17 cellular contexts compared by ENCODE assay signal in the genomic region with DNA sequence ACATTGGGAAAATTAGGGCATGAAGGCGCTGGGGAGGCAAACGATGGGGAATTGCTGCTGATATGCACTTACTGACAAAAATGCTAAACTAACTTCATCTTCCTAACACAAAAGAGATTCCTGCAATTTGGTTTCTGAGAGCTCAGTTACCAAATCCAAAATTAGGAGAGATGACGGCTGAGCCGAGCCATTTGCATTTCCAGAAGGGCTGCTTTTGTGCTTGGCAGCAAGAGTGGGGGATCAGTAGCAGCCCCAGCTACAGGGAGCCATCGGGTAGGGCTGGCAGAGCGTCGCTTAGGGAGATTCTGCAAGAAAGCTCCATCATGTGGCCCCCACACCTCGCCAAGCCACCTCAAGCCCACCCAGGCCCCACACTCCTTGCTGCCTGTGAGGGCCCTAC. TPM values are rescaled to one million over a fixed set of nuclear protein-coding genes. Genes with fewer than 3 reads are reported as not detected.
DNase-seq lines count a peak whose midpoint lies in the region; ATAC-seq and TF ChIP-seq lines count a peak whose summit lies in the region.
"Had no signal": no experiment of that assay in that cellular context is flagged by ENCODE, and none has a peak within 500 bp of the region (broad histone marks: within the 10 kb centered on the region; RNA-seq: fewer than 3 reads in every experiment).

No MANE protein-coding gene starts in this region.

- no peaks in the 10 kb centered on the region for H3K4me1 ChIP-seq in effector memory CD4-positive, alpha-beta T cell (ENCODE audit: control insufficient read depth, insufficient read depth, low read length, poor library complexity, severe bottlenecking)
- peaks cover 19 to 26% of the 10 kb centered on the region in 2 donors for H3K4me1 ChIP-seq in gastrocnemius medialis
- H3K4me1 ChIP-seq: A549 had no signal

- no peak overlapping the region for H3K4me3 ChIP-seq in effector memory CD4-positive, alpha-beta T cell (ENCODE audit: insufficient read depth, low read depth, low read length, poor library complexity, severe bottlenecking)
- no peak overlapping the region for H3K4me3 ChIP-seq in gastrocnemius medialis
- H3K4me3 ChIP-seq: A549, BLaER1 had no signal

- no peak for TF ChIP-seq POLR2A in gastrocnemius medialis (IDR thresholded peaks at IDR 0.05)

- H3K36me3 ChIP-seq in effector memory CD4-positive, alpha-beta T cell (ENCODE audit: control insufficient read depth, insufficient read depth, low read length) = no peaks in the 10 kb centered on the region
- no peaks in the 10 kb centered on the region for H3K36me3 ChIP-seq in gastrocnemius medialis

- H3K27me3 ChIP-seq in effector memory CD4-positive, alpha-beta T cell (replicated peaks; ENCODE audit: control insufficient read depth, insufficient read depth, low read length, poor library complexity, severe bottlenecking) = no peaks in the 10 kb centered on the region
- no peaks in the 10 kb centered on the region for H3K27me3 ChIP-seq in gastrocnemius medialis
- H3K27me3 ChIP-seq: BLaER1 had no signal

- peaks cover 6% of the 10 kb centered on the region for H3K36me3 Mint-ChIP-seq in activated naive CD4-positive, alpha-beta T cell treated with anti-CD3 and anti-CD28 coated beads, Interleukin-2, amount 10 ng/mL, durations not matched to agents 7 days and 5 days
- no peaks in the 10 kb centered on the region for H3K36me3 Mint-ChIP-seq in brain
- H3K36me3 Mint-ChIP-seq: CD8-positive, alpha-beta T cell had no signal

- ATAC-seq in gastrocnemius medialis = no peak
- ATAC-seq: A549 had no signal

- no peak for DNase-seq in activated naive CD4-positive, alpha-beta T cell treated with anti-CD3 and anti-CD28 coated beads, Interleukin-2, amount 10 ng/mL, durations not matched to agents 7 days and 5 days
- no peak for DNase-seq in activated naive CD4-positive, alpha-beta T cell treated with Interleukin-2 at 50 U/mL for 16 hours
- DNase-seq in inferior parietal cortex (ENCODE audit: extremely low spot score) (peak; percentile 26), superior temporal gyrus (ENCODE audit: extremely low spot score) (peak; percentile 33), NOMO-1 treated with dmso at 0.1 percent for 144 hours (lab: John Stamatoyannopoulos, UW; ENCODE audit: unreplicated experiment) (no peak), gastrocnemius medialis (no peak)
- DNase-seq in effector memory CD4-positive, alpha-beta T cell = no peak
- DNase-seq: AML-193, Calu3, DMS79 treated with DMSO at 0.1 percent for 48 hours, GF-D8, H9 had no signal

- no peaks in the 10 kb centered on the region for H3K9me3 ChIP-seq in effector memory CD4-positive, alpha-beta T cell (ENCODE audit: control insufficient read depth, low read length)
- no peaks in the 10 kb centered on the region for H3K9me3 ChIP-seq in gastrocnemius medialis
- H3K9me3 ChIP-seq: A549, BLaER1 had no signal

- H3K27ac Mint-ChIP-seq in activated naive CD4-positive, alpha-beta T cell treated with anti-CD3 and anti-CD28 coated beads, Interleukin-2, amount 10 ng/mL, durations not matched to agents 7 days and 5 days = peak overlapping the region; percentile 49
- peak overlapping the region in 3 of 5 experiments; percentile 88 to 96 (median 93) for H3K27ac Mint-ChIP-seq in brain
- H3K27ac Mint-ChIP-seq: CD8-positive, alpha-beta T cell; H9 had no signal

- CTCF ChIA-PET in activated naive CD4-positive, alpha-beta T cell treated with anti-CD3 and anti-CD28 coated beads, Interleukin-2, amount 10 ng/mL, durations not matched to agents 7 days and 5 days (lab: Charles Lee) = interaction anchor here (1.2 kb wide), 1 partner anchor 51 kb away, joined by 3 read pairs; no protein-coding TSS in a partner anchor

- in situ Hi-C loops in gastrocnemius medialis (cut with MboI; ENCODE audit: low sequenced_read_pairs in 4 of 4) = no loop called here

- no peaks in the 10 kb centered on the region for H3K27me3 Mint-ChIP-seq in activated naive CD4-positive, alpha-beta T cell treated with anti-CD3 and anti-CD28 coated beads, Interleukin-2, amount 10 ng/mL, durations not matched to agents 7 days and 5 days
- H3K27me3 Mint-ChIP-seq in brain = no peaks in the 10 kb centered on the region

- TF ChIP-seq CTCF in brain (conservative IDR thresholded peaks at IDR 0.05) (no peak), gastrocnemius medialis (IDR thresholded peaks at IDR 0.05 in 4 of 5, conservative IDR thresholded peaks at IDR 0.05 in 1 of 5) (no peak)

- H3K27ac ChIP-seq in effector memory CD4-positive, alpha-beta T cell (ENCODE audit: insufficient read depth, low read length, poor library complexity, severe bottlenecking) = no peak overlapping the region
- H3K27ac ChIP-seq in gastrocnemius medialis = no peak overlapping the region
- H3K27ac ChIP-seq: 22Rv1, A549 had no signal

- H3K4me3 Mint-ChIP-seq in activated naive CD4-positive, alpha-beta T cell treated with anti-CD3 and anti-CD28 coated beads, Interleukin-2, amount 10 ng/mL, durations not matched to agents 7 days and 5 days = no peak overlapping the region
- H3K4me3 Mint-ChIP-seq in brain = peak overlapping the region in 1 of 5 experiments; percentile 8
- H3K4me3 Mint-ChIP-seq: CD8-positive, alpha-beta T cell; H9 had no signal

- H3K9me3 Mint-ChIP-seq in activated naive CD4-positive, alpha-beta T cell treated with anti-CD3 and anti-CD28 coated beads, Interleukin-2, amount 10 ng/mL, durations not matched to agents 7 days and 5 days = no peaks in the 10 kb centered on the region
- peaks cover 0 to 3% (median 0%) of the 10 kb centered on the region in 5 experiments for H3K9me3 Mint-ChIP-seq in brain
- H3K9me3 Mint-ChIP-seq: CD8-positive, alpha-beta T cell; H9 had no signal

- intact Hi-C loops in gastrocnemius medialis (cut with DNase I; ENCODE audit: low total_unique reads) = loop anchor here (5.0 kb wide), 1 partner anchor 75 kb away; the partner anchor contains the start of gene RPL29

- no peaks in the 10 kb centered on the region for H3K4me1 Mint-ChIP-seq in activated naive CD4-positive, alpha-beta T cell treated with anti-CD3 and anti-CD28 coated beads, Interleukin-2, amount 10 ng/mL, durations not matched to agents 7 days and 5 days
- peaks cover 14% of the 10 kb centered on the region for H3K4me1 Mint-ChIP-seq in brain

RNA-seq across cellular contexts. Expression of gene DUSP7, which starts 16.1 kb away (rescaled TPM):
- 15.2 TPM for polyA plus RNA-seq in brain (ENCODE audit: insufficient read depth, low read depth, low replicate concordance)
- total RNA-seq in gastrocnemius medialis = 10 to 100 TPM; 14.0 to 39.7 (median 26.3) TPM

Comparison
In these comparisons a context has a peak if more than half of its experiments do, and no peak if none do; other contexts are left out.
1. DNase-seq: peak in inferior parietal cortex (single experiment) and superior temporal gyrus (single experiment); none in activated naive CD4-positive, alpha-beta T cell treated with anti-CD3 and anti-CD28 coated beads, Interleukin-2, amount 10 ng/mL, durations not matched to agents 7 days and 5 days (single experiment), activated naive CD4-positive, alpha-beta T cell treated with Interleukin-2 at 50 U/mL for 16 hours (single experiment), effector memory CD4-positive, alpha-beta T cell (0 of 3), NOMO-1 treated with dmso at 0.1 percent for 144 hours (single experiment) and gastrocnemius medialis (0 of 2).